In the genomic region with DNA sequence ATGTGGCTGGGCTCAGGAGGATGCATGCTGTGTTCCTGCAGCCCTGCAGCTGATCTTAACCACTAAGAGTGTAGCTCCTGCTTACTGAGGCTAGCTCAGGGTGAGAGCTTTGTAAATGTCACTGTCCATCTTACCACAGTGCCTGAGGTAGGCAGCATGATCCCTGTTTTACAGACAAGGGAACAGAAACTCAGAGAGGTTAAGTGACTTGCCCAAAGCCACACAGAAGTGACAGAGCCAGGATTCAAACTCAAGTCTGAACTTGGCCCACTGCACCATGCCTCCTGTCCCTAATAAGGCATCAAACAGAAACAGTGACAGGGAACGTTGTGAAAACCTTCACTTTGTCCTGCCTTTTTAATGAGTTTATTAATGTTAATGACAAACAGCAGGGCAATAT, we compare ENCODE assay signal across 1 cellular context.
A peak's percentile ranks its signal among the peaks of the same experiment; 100 is the strongest.
TF ChIP-seq lines count a peak whose summit lies in the region.

No MANE protein-coding gene starts in this region.

TF ChIP-seq in H1, 55 proteins besides CTCF, POLR2A, EP300 and RAD21:
- peak; percentile 76; the same call in 1 of the 2 replicates for TF ChIP-seq KDM1A (IDR thresholded peaks at IDR 0.05; ENCODE audit: borderline replicate concordance, low read length)
- TF ChIP-seq MAFK (IDR thresholded peaks at IDR 0.05; ENCODE audit: low read depth, low read length): no peak
